In genomic region chr3:49022751-49023171, GRCh38 we compare ENCODE assay signal across 1 cellular context.
TF ChIP-seq lines count a peak whose summit lies in the region.

No MANE protein-coding gene starts in this region.

TF ChIP-seq in liver, 16 proteins besides CTCF, POLR2A, EP300 and RAD21 (continued from another document):
- no peak for TF ChIP-seq ZBTB33 (IDR thresholded peaks at IDR 0.05)
- no peak for TF ChIP-seq ATF3 (IDR thresholded peaks at IDR 0.05)
